In the genomic region with DNA sequence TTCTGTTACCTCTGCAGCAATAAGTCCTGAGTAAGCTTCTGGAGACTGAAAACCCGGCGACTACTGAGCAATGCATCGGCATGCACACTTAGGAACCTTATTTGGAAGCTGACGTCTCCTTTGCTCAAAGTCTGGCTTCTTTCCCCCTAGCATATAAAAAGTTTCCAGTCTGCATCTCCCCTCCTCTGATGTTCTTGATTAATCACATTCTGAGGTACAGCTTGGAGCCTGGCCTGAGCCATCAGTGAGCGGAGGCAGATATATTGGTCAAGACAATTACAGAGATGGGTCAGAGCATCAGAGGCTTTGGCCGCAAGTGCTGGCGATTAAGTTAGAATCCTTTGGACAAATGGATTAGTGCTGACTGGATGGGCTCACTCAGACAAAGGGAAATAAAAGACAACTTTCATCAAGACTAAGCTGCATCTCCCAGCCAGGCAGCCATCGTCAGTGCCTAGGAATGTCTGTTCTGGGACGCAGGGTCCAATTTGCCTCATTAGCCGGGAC, we compare ENCODE assay signal across 23 cellular contexts.
A peak's percentile ranks its signal among the peaks of the same experiment; 100 is the strongest.
DNase-seq lines count a peak whose midpoint lies in the region; ATAC-seq and TF ChIP-seq lines count a peak whose summit lies in the region.
"Had no signal": no experiment of that assay in that cellular context is flagged by ENCODE, and none has a peak within 500 bp of the region (broad histone marks: within the 10 kb centered on the region; RNA-seq: fewer than 3 reads in every experiment).

No MANE protein-coding gene starts in this region.

- H3F3A ChIP-seq in GM23248 (ENCODE audit: insufficient read depth), result peaks cover 11% of the 10 kb centered on the region

- ATAC-seq in gastroesophageal sphincter, result peak; percentile 44
- ATAC-seq in sciatic nerve, result peak; percentile 25
- no peak for ATAC-seq in activated CD4-positive, CD25-positive, alpha-beta regulatory T cell treated with anti-CD3 and anti-CD28 coated beads, Interleukin-2, amount 50 U/mL, for 24 hours
- ATAC-seq: activated naive CD4-positive, alpha-beta T cell treated with anti-CD3 and anti-CD28 coated beads, Interleukin-2, amount 50 U/mL, for 72 hours; gastrocnemius medialis; stimulated activated naive B cell treated with anti-CD40 and anti-IgM and Interleukin-4, amounts not matched to agents 10 μg/mL and 1 μg/mL and 100 μg/mL, for 72 hours had no signal

- DNase-seq in AG20443 (ENCODE audit: low spot score) (peak; percentile 53), GM23248 (peak; percentile 72), sciatic nerve (ENCODE audit: low spot score) (no peak), NOMO-1 treated with DMSO at 0.1 percent for 48 hours (lab: John Stamatoyannopoulos, UW; ENCODE audit: unreplicated experiment) (no peak), SW480 (ENCODE audit: low spot score) (no peak)
- no peak for DNase-seq in activated naive CD4-positive, alpha-beta T cell treated with Interleukin-2 at 50 U/mL for 16 hours
- DNase-seq: activated CD4-positive, CD25-positive, alpha-beta regulatory T cell treated with anti-CD3 and anti-CD28 coated beads, Interleukin-2, amount 50 U/mL, for 72 hours; DMS79; gastrocnemius medialis; KG1; kidney glomerular epithelial cell; MV-4-11; NCI-H2171 treated with DMSO at 0.1 percent for 48 hours; NCI-H526 treated with DMSO at 0.1 percent for 48 hours; nephron progenitor cell; posterior cingulate gyrus; stimulated activated CD4-positive, alpha-beta T cell treated with anti-CD3 and anti-CD28 coated beads, Interleukin-2, amount 100 ng/mL, for 48 hours; stimulated activated naive B cell treated with anti-CD40 and anti-IgM and Interleukin-4, amounts not matched to agents 10 μg/mL and 1 μg/mL and 100 μg/mL, for 72 hours; T-helper 9 cell had no signal

- no peak overlapping the region for H3K9ac ChIP-seq in GM23248

- no peak overlapping the region for H3K4me2 ChIP-seq in GM23248 (ENCODE audit: unreplicated experiment)

- WGBS in GM23248 (ENCODE audit: low coverage in 1 of 2, low lambda C conversion rate in 2 of 2, missing lambda C conversion rate in 2 of 2), 2 experiments, result 68% methylated on average over 10 of the region's 10 CpGs
- WGBS in gastroesophageal sphincter (ENCODE audit: low coverage in 1 of 2), 2 donors, result 28 to 47% methylated on average over 6 to 8 of the region's 10 CpGs

- H3K9me3 ChIP-seq in GM23248 (ENCODE audit: low read depth), result no peaks in the 10 kb centered on the region
- no peaks in the 10 kb centered on the region for H3K9me3 ChIP-seq in gastroesophageal sphincter
- H3K9me3 ChIP-seq: gastrocnemius medialis had no signal

- H3K4me3 ChIP-seq in GM23248 (no peak overlapping the region), gastroesophageal sphincter (no peak overlapping the region)
- H3K4me3 ChIP-seq: gastrocnemius medialis had no signal

- TF ChIP-seq CTCF in gastroesophageal sphincter (IDR thresholded peaks at IDR 0.05), result no peak

- in situ Hi-C loops in GM23248 (cut with MboI), result no loop called here

- H4K20me1 ChIP-seq in GM23248 (ENCODE audit: insufficient read depth), result no peaks in the 10 kb centered on the region

- TF ChIP-seq EP300 in gastroesophageal sphincter (IDR thresholded peaks at IDR 0.05), result no peak

- no peaks in the 10 kb centered on the region for H3K27me3 ChIP-seq in GM23248 (replicated peaks; ENCODE audit: insufficient read depth)
- no peaks in the 10 kb centered on the region for H3K27me3 ChIP-seq in gastroesophageal sphincter
- H3K27me3 ChIP-seq: gastrocnemius medialis had no signal

- H3K79me2 ChIP-seq in GM23248 (ENCODE audit: insufficient read depth), result no peaks in the 10 kb centered on the region

- H3K4me1 ChIP-seq in GM23248 (ENCODE audit: insufficient read depth), result peaks cover 12% of the 10 kb centered on the region
- peaks cover 0 to 12% (median 5%) of the 10 kb centered on the region in 3 donors for H3K4me1 ChIP-seq in gastroesophageal sphincter

- H3K27ac ChIP-seq in GM23248 (no peak overlapping the region), gastroesophageal sphincter (peak overlapping the region in 1 of 4 donors; percentile 50)
- H3K27ac ChIP-seq: gastrocnemius medialis, RWPE1 had no signal

- no peak for TF ChIP-seq POLR2A in gastroesophageal sphincter (IDR thresholded peaks at IDR 0.05)

- H2AFZ ChIP-seq in GM23248, result no peak overlapping the region

- H3K36me3 ChIP-seq in GM23248 (ENCODE audit: low read depth) (no peaks in the 10 kb centered on the region), gastroesophageal sphincter (no peaks in the 10 kb centered on the region)
- H3K36me3 ChIP-seq: gastrocnemius medialis had no signal

- intact Hi-C loops in sciatic nerve (cut with DNase I), result no loop called here

- H3K9me2 ChIP-seq in GM23248 (ENCODE audit: insufficient read depth), result no peaks in the 10 kb centered on the region

Comparison
In these comparisons a context has a peak if more than half of its experiments do, and no peak if none do; other contexts are left out.
1. DNase-seq: peak in AG20443 (single experiment) and GM23248 (single experiment); none in sciatic nerve (single experiment), NOMO-1 treated with DMSO at 0.1 percent for 48 hours (single experiment), activated naive CD4-positive, alpha-beta T cell treated with Interleukin-2 at 50 U/mL for 16 hours (single experiment) and SW480 (single experiment).
2. ATAC-seq: peak in gastroesophageal sphincter (single experiment) and sciatic nerve (single experiment); none in activated CD4-positive, CD25-positive, alpha-beta regulatory T cell treated with anti-CD3 and anti-CD28 coated beads, Interleukin-2, amount 50 U/mL, for 24 hours (0 of 2).